In the genomic region with DNA sequence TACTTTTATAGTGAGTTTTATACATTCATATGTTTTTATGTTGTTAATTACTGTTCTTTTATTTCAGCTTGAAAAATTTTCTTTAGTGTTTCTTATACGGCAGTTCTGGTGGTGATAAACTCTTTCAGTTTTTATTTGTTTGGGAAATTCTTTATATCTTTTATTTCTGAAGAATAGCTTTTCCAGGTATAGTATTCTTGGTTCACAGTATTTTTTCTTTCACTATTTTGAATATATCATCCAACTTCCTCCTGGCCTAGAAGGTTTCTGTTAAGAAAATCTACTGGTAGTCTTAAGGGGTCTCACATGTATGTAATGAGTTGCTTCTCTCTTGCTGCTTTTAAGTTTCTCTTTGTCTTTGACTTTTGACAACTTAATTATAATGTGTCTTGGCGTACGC, we compare ENCODE assay signal across 19 cellular contexts.
DNase-seq lines count a peak whose midpoint lies in the region; ATAC-seq, FAIRE-seq and TF ChIP-seq lines count a peak whose summit lies in the region.
"Had no signal": no experiment of that assay in that cellular context is flagged by ENCODE, and none has a peak within 500 bp of the region (broad histone marks: within the 10 kb centered on the region; RNA-seq: fewer than 3 reads in every experiment).

No MANE protein-coding gene starts in this region.

- H2AFZ ChIP-seq in OCI-LY7 (ENCODE audit: low read length), result no peak overlapping the region
- no peak overlapping the region for H2AFZ ChIP-seq in osteoblast (ENCODE audit: low read length)

- no peak for TF ChIP-seq CTCF in HEK293 (tag by site-specific recombination; IDR thresholded peaks at IDR 0.05)
- no peak for TF ChIP-seq CTCF in OCI-LY7 (conservative IDR thresholded peaks at IDR 0.05; ENCODE audit: low read length)
- no peak for TF ChIP-seq CTCF in osteoblast (IDR thresholded peaks at IDR 0.05; ENCODE audit: extremely low read depth, low read depth, low read length)

- FAIRE-seq in colon (lab: Jason Lieb, UNC), result peak; percentile 64
- FAIRE-seq: A549, D721Med, GM12891, GM19239 had no signal

- POLR2A ChIA-PET in HEK293 (lab: Yijun Ruan, JAX), result no interaction called here
- POLR2A ChIA-PET in OCI-LY7 (lab: Charles Lee), result interaction anchor here (0.7 kb wide), 1 partner anchor 16 kb away, joined by 3 read pairs; no protein-coding TSS in a partner anchor

- no peak overlapping the region for H3K27ac ChIP-seq in HEK293 (ENCODE audit: extremely low read depth, low read depth, low read length)
- H3K27ac ChIP-seq in OCI-LY7 (ENCODE audit: low read depth, low read length, poor library complexity, severe bottlenecking), result no peak overlapping the region
- H3K27ac ChIP-seq in osteoblast (ENCODE audit: low read depth, low read length), result no peak overlapping the region
- H3K27ac ChIP-seq: A549; BLaER1 treated with 17β-estradiol and CSF1 and Interleukin-3, amounts not matched to agents 10 nM and 100 nM; C4-2B had no signal

- H3K36me3 ChIP-seq in HEK293 (ENCODE audit: control insufficient read depth in 2 of 2, insufficient read depth in 1 of 2, low read length in 2 of 2) (no peaks in the 10 kb centered on the region), OCI-LY7 (ENCODE audit: insufficient read depth, low read length) (no peaks in the 10 kb centered on the region), osteoblast (ENCODE audit: insufficient read depth, low read length) (no peaks in the 10 kb centered on the region)

- no TSS peak for BruUV-seq in OCI-LY7 (replicated peaks; lab: Mats Ljungman, UMichigan)

- DNase-seq in OCI-LY7 (ENCODE audit: low spot score) (no peak), osteoblast (ENCODE audit: insufficient read length, low spot score, missing footprints) (no peak)
- DNase-seq: 8988T; AML-193; Caco-2; Calu3; CD4-positive, alpha-beta T cell; CD8-positive, alpha-beta T cell; DMS79 treated with DMSO at 0.1 percent for 48 hours; GF-D8 had no signal

- H3K4me1 ChIP-seq in HEK293 (ENCODE audit: control insufficient read depth, insufficient read depth, low read length) (no peaks in the 10 kb centered on the region), OCI-LY7 (ENCODE audit: insufficient read depth, low read length, poor library complexity, severe bottlenecking) (no peaks in the 10 kb centered on the region), osteoblast (ENCODE audit: insufficient read depth, low read length) (no peaks in the 10 kb centered on the region)
- H3K4me1 ChIP-seq: A549; BLaER1 treated with 17β-estradiol and CSF1 and Interleukin-3, amounts not matched to agents 10 nM and 100 nM; Caco-2 had no signal

- H3K4me2 ChIP-seq in OCI-LY7 (ENCODE audit: low read length) (no peak overlapping the region), osteoblast (ENCODE audit: insufficient read depth, low read length) (no peak overlapping the region)
- H3K4me2 ChIP-seq: A549; BLaER1 treated with 17β-estradiol and CSF1 and Interleukin-3, amounts not matched to agents 10 nM and 100 nM had no signal

- H3K79me2 ChIP-seq in OCI-LY7 (ENCODE audit: insufficient read depth, low read depth, low read length) (no peaks in the 10 kb centered on the region), osteoblast (ENCODE audit: insufficient read depth, low read length) (no peaks in the 10 kb centered on the region)

- H3K9me3 ChIP-seq in HEK293 (ENCODE audit: control insufficient read depth, insufficient read depth, low read depth, low read length) (no peaks in the 10 kb centered on the region), OCI-LY7 (ENCODE audit: low read length) (0 out of 2 replicates have a peak, but pooled peaks cover 4% of the 10 kb centered on the region), osteoblast (ENCODE audit: low read depth, low read length) (no peaks in the 10 kb centered on the region)
- H3K9me3 ChIP-seq: Caco-2 had no signal

- H3K4me3 ChIP-seq in HEK293 (ENCODE audit: low read depth, low read length) (no peak overlapping the region), OCI-LY7 (ENCODE audit: low read depth, low read length, poor library complexity, severe bottlenecking) (no peak overlapping the region), osteoblast (ENCODE audit: insufficient read depth, low read length) (no peak overlapping the region)
- H3K4me3 ChIP-seq: A549; BLaER1 treated with 17β-estradiol and CSF1 and Interleukin-3, amounts not matched to agents 10 nM and 100 nM had no signal

- CTCF ChIA-PET in HEK293 (lab: Yijun Ruan, JAX) (interaction anchor here (0.6 to 1.2 kb wide), 3 partner anchors 13 to 573 kb away, joined by 3 read pairs; no protein-coding TSS in a partner anchor), OCI-LY7 (lab: Charles Lee; ENCODE audit: unreplicated experiment) (no interaction called here)

- ATAC-seq in HG03521 (IDR thresholded peaks at IDR 0.05; ENCODE audit: unreplicated experiment), result no peak
- ATAC-seq: A549; CD8-positive, alpha-beta T cell had no signal

- intact Hi-C loops in OCI-LY7 (cut with micrococcal nuclease; ENCODE audit: unreplicated experiment), result no loop called here

- no peaks in the 10 kb centered on the region for H4K20me1 ChIP-seq in OCI-LY7 (ENCODE audit: insufficient read depth, low read length)
- H4K20me1 ChIP-seq in osteoblast (ENCODE audit: insufficient read depth, low read length), result no peaks in the 10 kb centered on the region
- H4K20me1 ChIP-seq: BLaER1 treated with 17β-estradiol and CSF1 and Interleukin-3, amounts not matched to agents 10 nM and 100 nM had no signal

- no peaks in the 10 kb centered on the region for H3K9me2 ChIP-seq in OCI-LY7 (ENCODE audit: insufficient read depth, low read length)

- no peaks in the 10 kb centered on the region for H3K27me3 ChIP-seq in osteoblast (ENCODE audit: insufficient read depth, low read length)
- H3K27me3 ChIP-seq: BLaER1 treated with 17β-estradiol and CSF1 and Interleukin-3, amounts not matched to agents 10 nM and 100 nM had no signal

TF ChIP-seq in HEK293, 187 proteins besides CTCF, POLR2A, EP300 and RAD21 (continues in another document):
- TF ChIP-seq ZBTB8A (tag by site-specific recombination; IDR thresholded peaks at IDR 0.05) (no peak), ZBTB7A (tag by site-specific recombination; IDR thresholded peaks at IDR 0.05; ENCODE audit: low read depth) (no peak), ZNF610 (tag by site-specific recombination; IDR thresholded peaks at IDR 0.05; ENCODE audit: borderline replicate concordance) (no peak), ZNF777 (tag by site-specific recombination; IDR thresholded peaks at IDR 0.05; ENCODE audit: borderline replicate concordance) (no peak), ZNF791 (tag by site-specific recombination; IDR thresholded peaks at IDR 0.05) (peak; percentile 87), ZSCAN5A (tag by site-specific recombination; IDR thresholded peaks at IDR 0.05) (no peak), ZNF664 (tag by site-specific recombination; IDR thresholded peaks at IDR 0.05) (no peak), ZNF660 (tag by site-specific recombination; IDR thresholded peaks at IDR 0.05) (no peak), ZSCAN30 (tag by site-specific recombination; IDR thresholded peaks at IDR 0.05) (no peak), SETDB1 (IDR thresholded peaks at IDR 0.05; ENCODE audit: insufficient read length, low read length) (peak; percentile 91), ZNF549 (tag by site-specific recombination; IDR thresholded peaks at IDR 0.05) (no peak), ZNF140 (tag by site-specific recombination; IDR thresholded peaks at IDR 0.05) (no peak), ZSCAN4 (tag by site-specific recombination; IDR thresholded peaks at IDR 0.05) (no peak)
- TF ChIP-seq, protein P1, sequence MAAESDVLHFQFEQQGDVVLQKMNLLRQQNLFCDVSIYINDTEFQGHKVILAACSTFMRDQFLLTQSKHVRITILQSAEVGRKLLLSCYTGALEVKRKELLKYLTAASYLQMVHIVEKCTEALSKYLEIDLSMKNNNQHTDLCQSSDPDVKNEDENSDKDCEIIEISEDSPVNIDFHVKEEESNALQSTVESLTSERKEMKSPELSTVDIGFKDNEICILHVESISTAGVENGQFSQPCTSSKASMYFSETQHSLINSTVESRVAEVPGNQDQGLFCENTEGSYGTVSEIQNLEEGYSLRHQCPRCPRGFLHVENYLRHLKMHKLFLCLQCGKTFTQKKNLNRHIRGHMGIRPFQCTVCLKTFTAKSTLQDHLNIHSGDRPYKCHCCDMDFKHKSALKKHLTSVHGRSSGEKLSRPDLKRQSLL (tag by site-specific recombination; IDR thresholded peaks at IDR 0.05), result no peak
